Comparison of ENCODE assay signal across 1 cellular context in the genomic region with DNA sequence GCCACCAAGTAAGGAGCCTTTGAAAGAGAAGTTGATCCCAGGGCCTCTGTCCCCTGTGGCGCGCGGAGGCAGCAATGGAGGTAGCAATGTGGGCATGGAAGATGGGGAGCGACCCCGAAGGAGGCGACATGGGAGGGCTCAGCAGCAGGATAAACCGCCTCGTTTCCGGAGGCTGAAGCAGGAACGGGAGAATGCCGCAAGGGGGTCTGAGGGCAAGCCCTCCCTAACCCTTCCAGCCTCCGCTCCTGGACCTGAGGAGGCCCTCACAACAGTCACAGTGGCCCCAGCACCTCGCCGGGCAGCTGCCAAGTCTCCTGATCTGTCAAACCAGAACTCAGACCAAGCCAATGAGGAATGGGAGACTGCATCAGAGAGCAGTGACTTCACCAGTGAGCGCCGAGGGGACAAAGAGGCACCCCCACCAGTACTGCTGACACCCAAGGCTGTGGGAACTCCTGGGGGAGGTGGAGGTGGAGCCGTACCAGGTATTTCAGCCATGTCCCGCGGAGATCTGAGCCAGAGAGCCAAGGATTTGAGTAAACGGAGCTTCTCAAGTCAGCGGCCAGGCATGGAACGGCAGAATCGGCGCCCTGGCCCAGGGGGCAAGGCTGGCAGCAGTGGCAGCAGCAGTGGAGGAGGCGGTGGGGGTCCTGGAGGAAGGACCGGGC.
A peak's percentile ranks its signal among the peaks of the same experiment; 100 is the strongest.
TF ChIP-seq lines count a peak whose summit lies in the region.

No MANE protein-coding gene starts in this region.

TF ChIP-seq in HepG2, 621 proteins besides CTCF, POLR2A, EP300 and RAD21 (continued from another document):
- TF ChIP-seq, protein P1, sequence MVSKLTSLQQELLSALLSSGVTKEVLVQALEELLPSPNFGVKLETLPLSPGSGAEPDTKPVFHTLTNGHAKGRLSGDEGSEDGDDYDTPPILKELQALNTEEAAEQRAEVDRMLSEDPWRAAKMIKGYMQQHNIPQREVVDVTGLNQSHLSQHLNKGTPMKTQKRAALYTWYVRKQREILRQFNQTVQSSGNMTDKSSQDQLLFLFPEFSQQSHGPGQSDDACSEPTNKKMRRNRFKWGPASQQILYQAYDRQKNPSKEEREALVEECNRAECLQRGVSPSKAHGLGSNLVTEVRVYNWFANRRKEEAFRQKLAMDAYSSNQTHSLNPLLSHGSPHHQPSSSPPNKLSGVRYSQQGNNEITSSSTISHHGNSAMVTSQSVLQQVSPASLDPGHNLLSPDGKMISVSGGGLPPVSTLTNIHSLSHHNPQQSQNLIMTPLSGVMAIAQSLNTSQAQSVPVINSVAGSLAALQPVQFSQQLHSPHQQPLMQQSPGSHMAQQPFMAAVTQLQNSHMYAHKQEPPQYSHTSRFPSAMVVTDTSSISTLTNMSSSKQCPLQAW (CRISPR knock-in tag; IDR thresholded peaks at IDR 0.05): 0 out of 2 replicates have a peak, but pooled peaks have one; percentile 45
- TF ChIP-seq ZC3H13 (CRISPR knock-in tag; IDR thresholded peaks at IDR 0.05) (peak; percentile 95), AGO2 (optimal IDR thresholded peaks at IDR 0.05; ENCODE audit: low read depth, low read length) (peak; percentile 98), ZNF616 (CRISPR knock-in tag; IDR thresholded peaks at IDR 0.05; ENCODE audit: low read depth) (no peak)
